ENCODE assay signal across 8 cellular contexts in genomic region chr20:43840382-43841070, GRCh38.
A peak's percentile ranks its signal among the peaks of the same experiment; 100 is the strongest.
DNase-seq lines count a peak whose midpoint lies in the region; ATAC-seq and TF ChIP-seq lines count a peak whose summit lies in the region.

No MANE protein-coding gene starts in this region.

- H3K36me3 ChIP-seq in heart left ventricle = no peaks in the 10 kb centered on the region
- no peaks in the 10 kb centered on the region for H3K36me3 ChIP-seq in NT2/D1 (ENCODE audit: insufficient read depth, insufficient read length, low read length)
- H3K36me3 ChIP-seq in mesenchymal stem cell (ENCODE audit: control insufficient read depth in 1 of 2, insufficient read depth in 2 of 2, low read depth in 1 of 2, low read length in 2 of 2) = no peaks in the 10 kb centered on the region

- H2BK12ac ChIP-seq in mesenchymal stem cell (ENCODE audit: low read length in 2 of 2) = peak overlapping the region in 1 of 2 experiments; percentile 85

- H4K8ac ChIP-seq in mesenchymal stem cell (ENCODE audit: low read length) = no peak overlapping the region

- no peak overlapping the region for H2AFZ ChIP-seq in mesenchymal stem cell (ENCODE audit: low read depth, low read length)

- H3K79me1 ChIP-seq in mesenchymal stem cell (replicated peaks; ENCODE audit: low read length, poor library complexity, severe bottlenecking) = no peaks in the 10 kb centered on the region

- H3K27me3 ChIP-seq in heart left ventricle = peaks cover 0 to 9% (median 0%) of the 10 kb centered on the region in 9 donors
- H3K27me3 ChIP-seq in NT2/D1 (ENCODE audit: insufficient read depth, insufficient read length) = no peaks in the 10 kb centered on the region
- peaks cover 0 to 10% of the 10 kb centered on the region in 2 experiments for H3K27me3 ChIP-seq in mesenchymal stem cell (ENCODE audit: control insufficient read depth in 1 of 2, insufficient read depth in 1 of 2, low read length in 2 of 2)

- H3K4ac ChIP-seq in mesenchymal stem cell (ENCODE audit: low read depth in 1 of 2, low read length in 2 of 2) = no peak overlapping the region

- H3K4me2 ChIP-seq in mesenchymal stem cell (ENCODE audit: low read length, poor library complexity, severe bottlenecking) = no peak overlapping the region

- no peak for TF ChIP-seq POLR2A in heart left ventricle (IDR thresholded peaks at IDR 0.05)

- H2AK5ac ChIP-seq in mesenchymal stem cell (ENCODE audit: low read length, severe bottlenecking) = no peak overlapping the region

- intact Hi-C loops in heart left ventricle (cut with DNase I) (loop anchor here in 6 of 10 donors (5.0 to 10.0 kb wide), 5 partner anchors 73 to 244 kb away; no protein-coding TSS in a partner anchor), cardiac septum (cut with DNase I) (loop anchor here (5.0 kb wide), 3 partner anchors 73 to 242 kb away; no protein-coding TSS in a partner anchor)

- no peak overlapping the region for H3K14ac ChIP-seq in mesenchymal stem cell (ENCODE audit: low read length in 2 of 2)

- H3K9me3 ChIP-seq in heart left ventricle (no peaks in the 10 kb centered on the region), NT2/D1 (ENCODE audit: insufficient read depth, low read length) (no peaks in the 10 kb centered on the region), mesenchymal stem cell (ENCODE audit: control insufficient read depth, low read length) (peaks cover 10% of the 10 kb centered on the region)

- peaks cover 0 to 9% (median 0%) of the 10 kb centered on the region in 12 donors for H3K4me1 ChIP-seq in heart left ventricle
- H3K4me1 ChIP-seq in NT2/D1 (ENCODE audit: insufficient read depth, insufficient read length) = peaks cover 9% of the 10 kb centered on the region
- peaks cover 15% of the 10 kb centered on the region for H3K4me1 ChIP-seq in mesenchymal stem cell (ENCODE audit: control insufficient read depth, insufficient read depth, low read depth, low read length)

- peak overlapping the region in 1 of 2 experiments; percentile 18 for H3K18ac ChIP-seq in mesenchymal stem cell (ENCODE audit: low read depth in 1 of 2, low read length in 2 of 2)

- no peak for DNase-seq in heart left ventricle
- DNase-seq in cardiac septum (ENCODE audit: low spot score) = no peak
- DNase-seq in NT2/D1 (ENCODE audit: low read depth, low spot score) = peak; percentile 32
- DNase-seq in activated gamma-delta T cell treated with anti-CD3 and anti-CD28 coated beads, Interleukin-2, amount 50 U/mL, for 16 hours (ENCODE audit: low read depth) = peak; percentile 5
- DNase-seq in mesenchymal stem cell = peak; percentile 25
- no peak for DNase-seq in DMS153 (lab: John Stamatoyannopoulos, UW)

- no peak overlapping the region for H4K91ac ChIP-seq in mesenchymal stem cell (ENCODE audit: low read length)

- H3K27ac ChIP-seq in heart left ventricle (no peak overlapping the region), mesenchymal stem cell (ENCODE audit: low read length, poor library complexity, severe bottlenecking) (no peak overlapping the region)

- H3K4me3 ChIP-seq in heart left ventricle (no peak overlapping the region), NT2/D1 (ENCODE audit: insufficient read length, low read depth) (no peak overlapping the region), mesenchymal stem cell (ENCODE audit: insufficient read depth in 1 of 2, low read depth in 1 of 2, low read length in 2 of 2) (no peak overlapping the region)

- no peak overlapping the region for H2BK15ac ChIP-seq in mesenchymal stem cell (ENCODE audit: low read depth, poor library complexity, severe bottlenecking)

- WGBS in heart left ventricle, 4 donors = 65 to 73% (median 67%) methylated on average over 11 of the region's 11 CpGs
- WGBS in mesenchymal stem cell = 81% methylated on average over 11 of the region's 11 CpGs

- H2BK5ac ChIP-seq in mesenchymal stem cell (ENCODE audit: low read depth, low read length, poor library complexity, severe bottlenecking) = no peak overlapping the region

- no peak overlapping the region for H2BK120ac ChIP-seq in mesenchymal stem cell (ENCODE audit: low read depth, low read length)

- no peak overlapping the region for H3K23ac ChIP-seq in mesenchymal stem cell (ENCODE audit: low read length in 2 of 2)

- H3K9ac ChIP-seq in NT2/D1 (ENCODE audit: insufficient read length, low read depth) = no peak overlapping the region
- no peak overlapping the region for H3K9ac ChIP-seq in mesenchymal stem cell (ENCODE audit: low read length)

- TF ChIP-seq CTCF in heart left ventricle (IDR thresholded peaks at IDR 0.05) = peak in 9 of 12 donors; percentile 17 to 32 (median 19)

- ATAC-seq in heart left ventricle (no peak), HG03432 (IDR thresholded peaks at IDR 0.05; ENCODE audit: unreplicated experiment) (no peak), GM21786 (IDR thresholded peaks at IDR 0.05; ENCODE audit: unreplicated experiment) (no peak)

Comparison
In these comparisons a context has a peak if more than half of its experiments do, and no peak if none do; other contexts are left out.
1. DNase-seq: peak in NT2/D1 (single experiment), activated gamma-delta T cell treated with anti-CD3 and anti-CD28 coated beads, Interleukin-2, amount 50 U/mL, for 16 hours (single experiment) and mesenchymal stem cell (single experiment); none in heart left ventricle (0 of 5), cardiac septum (single experiment) and DMS153 (single experiment).